In the genomic region with DNA sequence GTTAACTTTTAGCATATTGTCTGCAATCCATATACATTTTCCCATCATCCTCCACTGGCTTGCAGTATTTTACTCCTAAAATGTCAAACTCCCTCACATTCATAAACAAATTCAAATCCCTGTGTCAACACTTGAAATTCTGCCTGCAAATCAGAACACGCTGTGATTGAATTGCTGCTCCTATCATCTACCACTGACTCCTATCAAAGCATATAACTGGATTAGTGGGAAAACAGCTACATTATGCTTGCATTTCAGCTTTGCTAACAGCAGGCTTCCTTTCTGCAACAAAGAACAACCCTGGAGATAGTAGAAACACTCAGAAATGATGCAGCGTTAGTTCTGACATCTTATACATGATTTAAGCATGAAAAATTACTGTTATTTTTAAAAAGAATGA, we compare ENCODE assay signal across 18 cellular contexts.
DNase-seq lines count a peak whose midpoint lies in the region; ATAC-seq and TF ChIP-seq lines count a peak whose summit lies in the region.
"Had no signal": no experiment of that assay in that cellular context is flagged by ENCODE, and none has a peak within 500 bp of the region (broad histone marks: within the 10 kb centered on the region; RNA-seq: fewer than 3 reads in every experiment).

No MANE protein-coding gene starts in this region.

- H3K4me3 ChIP-seq in dorsolateral prefrontal cortex, result no peak overlapping the region
- H3K4me3 ChIP-seq in heart left ventricle, result no peak overlapping the region
- H3K4me3 ChIP-seq: adrenal gland, transverse colon had no signal

- no peak for TF ChIP-seq POLR2A in heart left ventricle (IDR thresholded peaks at IDR 0.05)

- H3K4me1 ChIP-seq in heart left ventricle, result peaks cover 0 to 21% (median 4%) of the 10 kb centered on the region in 12 donors

- intact Hi-C loops in dorsolateral prefrontal cortex (cut with DNase I), result no loop called here
- intact Hi-C loops in heart left ventricle (cut with DNase I), result no loop called here

- H3K27me3 ChIP-seq in dorsolateral prefrontal cortex, result no peaks in the 10 kb centered on the region
- H3K27me3 ChIP-seq in heart left ventricle, result no peaks in the 10 kb centered on the region
- H3K27me3 ChIP-seq: adrenal gland, transverse colon had no signal

- no peak for TF ChIP-seq CTCF in dorsolateral prefrontal cortex (IDR thresholded peaks at IDR 0.05 in 54 of 56, conservative IDR thresholded peaks at IDR 0.05 in 2 of 56; ENCODE audit: low read depth in 1 of 56, partially characterized antibody in 56 of 56)
- no peak for TF ChIP-seq CTCF in heart left ventricle (IDR thresholded peaks at IDR 0.05)

- no peaks in the 10 kb centered on the region for H3K9me3 ChIP-seq in heart left ventricle
- H3K9me3 ChIP-seq: adrenal gland, transverse colon had no signal

- H3K36me3 ChIP-seq in heart left ventricle, result peaks cover 0 to 3% (median 0%) of the 10 kb centered on the region in 9 donors
- H3K36me3 ChIP-seq: adrenal gland, transverse colon had no signal

- no peak for ATAC-seq in heart left ventricle
- ATAC-seq: activated CD8-positive, alpha-beta memory T cell treated with anti-CD3 and anti-CD28 coated beads, Interleukin-2, amount 10 ng/mL, durations not matched to agents 7 days and 5 days; stimulated activated memory B cell treated with anti-CD40 and anti-IgM and Interleukin-4, amounts not matched to agents 10 μg/mL and 1 μg/mL and 100 μg/mL, for 72 hours had no signal

- H3K27ac ChIP-seq in dorsolateral prefrontal cortex (peak overlapping the region in 51 of 59 donors; percentile 22 to 83 (median 64)), heart left ventricle (no peak overlapping the region)
- H3K27ac ChIP-seq: adrenal gland had no signal

- DNase-seq in NCI-H1105 treated with DMSO at 0.1 percent for 48 hours (lab: John Stamatoyannopoulos, UW) (peak; percentile 7), NCI-H1105 (lab: John Stamatoyannopoulos, UW) (no peak), NCI-H2227 treated with DMSO at 0.1 percent for 48 hours (lab: John Stamatoyannopoulos, UW) (peak; percentile 88), dorsolateral prefrontal cortex (no peak), retina (peak; percentile 33), DMS114 treated with DMSO at 0.1 percent for 48 hours (lab: John Stamatoyannopoulos, UW; ENCODE audit: unreplicated experiment) (no peak), ureter (ENCODE audit: low spot score) (no peak), heart left ventricle (no peak)
- DNase-seq: activated CD8-positive, alpha-beta memory T cell treated with anti-CD3 and anti-CD28 coated beads, Interleukin-2, amount 10 ng/mL, durations not matched to agents 7 days and 5 days; activated effector memory CD4-positive, alpha-beta T cell treated with Interleukin-2 at 50 U/mL for 16 hours; adrenal gland; CD4-positive, CD25-positive, alpha-beta regulatory T cell; DMS79 treated with DMSO at 0.1 percent for 48 hours; kidney; OCI-M1; T1000; transverse colon had no signal

- WGBS in heart left ventricle, 4 donors, result 55 to 71% (median 64%) methylated on average over 2 of the region's 2 CpGs

Comparison
In these comparisons a context has a peak if more than half of its experiments do, and no peak if none do; other contexts are left out.
1. DNase-seq: peak in NCI-H1105 treated with DMSO at 0.1 percent for 48 hours (single experiment), NCI-H2227 treated with DMSO at 0.1 percent for 48 hours (single experiment) and retina (single experiment); none in NCI-H1105 (single experiment), dorsolateral prefrontal cortex (0 of 10), DMS114 treated with DMSO at 0.1 percent for 48 hours (single experiment), ureter (single experiment) and heart left ventricle (0 of 5).
2. H3K27ac ChIP-seq: peak in dorsolateral prefrontal cortex (51 of 59); none in heart left ventricle (0 of 12).